ENCODE assay signal across 8 cellular contexts in genomic region chr20:64084209-64085152, GRCh38. TPM values are rescaled to one million over a fixed set of nuclear protein-coding genes. Genes with fewer than 3 reads are reported as not detected.
DNase-seq lines count a peak whose midpoint lies in the region; ATAC-seq and TF ChIP-seq lines count a peak whose summit lies in the region.

TSS of gene LKAAEAR1 (minus strand) at chr20:64084398. CDS start at chr20:64084219, 179 bp downstream.

- no peaks in the 10 kb centered on the region for H3K79me2 ChIP-seq in GM23248 (ENCODE audit: insufficient read depth)
- H3K79me2 ChIP-seq in OCI-LY7 (ENCODE audit: insufficient read depth, low read depth, low read length): no peaks in the 10 kb centered on the region
- no peaks in the 10 kb centered on the region for H3K79me2 ChIP-seq in fibroblast of lung (ENCODE audit: control insufficient read depth, insufficient read depth, low read length)

- H3K27me3 ChIP-seq in GM23248 (replicated peaks; ENCODE audit: insufficient read depth): peaks cover 4% of the 10 kb centered on the region; the same call in 1 of the 2 replicates
- H3K27me3 ChIP-seq in fibroblast of lung (ENCODE audit: control insufficient read depth, insufficient read depth, low read length): peaks cover 24% of the 10 kb centered on the region

- CTCF ChIA-PET in OCI-LY7 (lab: Charles Lee; ENCODE audit: unreplicated experiment) (no interaction called here), GM10248 (lab: Yijun Ruan, JAX) (interaction anchor here (0.7 to 2.6 kb wide), 14 partner anchors 9 to 588 kb away, joined by 3 to 13 read pairs (median 6); partner anchors contain the start of gene PRPF6)

- H3F3A ChIP-seq in GM23248 (ENCODE audit: insufficient read depth): no peaks in the 10 kb centered on the region

- H3K27ac ChIP-seq in GM23248 (no peak within 1 kb of the TSS), OCI-LY7 (ENCODE audit: low read depth, low read length, poor library complexity, severe bottlenecking) (no peak within 1 kb of the TSS), fibroblast of lung (ENCODE audit: insufficient read depth, low read length) (no peak within 1 kb of the TSS)

- TF ChIP-seq CTCF in OCI-LY7 (conservative IDR thresholded peaks at IDR 0.05; ENCODE audit: low read length) (no peak), fibroblast of lung (conservative IDR thresholded peaks at IDR 0.05 in 1 of 2, IDR thresholded peaks at IDR 0.05 in 1 of 2; ENCODE audit: low read depth in 1 of 2, low read length in 2 of 2) (no peak), retinal pigment epithelial cell (conservative IDR thresholded peaks at IDR 0.05; ENCODE audit: low read depth, low read length) (no peak), GM10248 (IDR thresholded peaks at IDR 0.05; ENCODE audit: control extremely low read depth, extremely low read depth, low read depth, missing control alignments) (no peak)

- H3K4me3 ChIP-seq in GM23248 (peak within 1 kb of the TSS; percentile 66), OCI-LY7 (ENCODE audit: low read depth, low read length, poor library complexity, severe bottlenecking) (peak within 1 kb of the TSS; percentile 45), fibroblast of lung (replicated peaks in 1 of 4; ENCODE audit: control extremely low read depth in 1 of 4, insufficient read depth in 1 of 4, low read depth in 3 of 4, low read length in 4 of 4) (peak within 1 kb of the TSS in 1 of 4 experiments; percentile 50), retinal pigment epithelial cell (ENCODE audit: low read length) (peak within 1 kb of the TSS; percentile 15)

- H4K20me1 ChIP-seq in GM23248 (ENCODE audit: insufficient read depth) (no peaks in the 10 kb centered on the region), OCI-LY7 (ENCODE audit: insufficient read depth, low read length) (no peaks in the 10 kb centered on the region), fibroblast of lung (ENCODE audit: control insufficient read depth, extremely low read depth, insufficient read depth, low read length) (no peaks in the 10 kb centered on the region)

- intact Hi-C loops in OCI-LY7 (cut with micrococcal nuclease; ENCODE audit: unreplicated experiment): no loop called here

- POLR2A ChIA-PET in OCI-LY7 (lab: Charles Lee): no interaction called here
- POLR2A ChIA-PET in GM10248 (lab: Yijun Ruan, JAX): no interaction called here

- H3K9me2 ChIP-seq in GM23248 (ENCODE audit: insufficient read depth) (no peaks in the 10 kb centered on the region), OCI-LY7 (ENCODE audit: insufficient read depth, low read length) (no peaks in the 10 kb centered on the region)

- 18 to 19% methylated on average over 50 to 51 of the region's 52 CpGs for whole genome bisulfite sequencing in GM23248 (ENCODE audit: low coverage in 1 of 2, low lambda C conversion rate in 2 of 2, missing lambda C conversion rate in 2 of 2), 2 experiments

- H3K9ac ChIP-seq in GM23248: no peak within 1 kb of the TSS
- no peak within 1 kb of the TSS for H3K9ac ChIP-seq in fibroblast of lung (ENCODE audit: insufficient read depth, low read length)

- DNase-seq in GM23248 (peak; percentile 29), OCI-LY7 (ENCODE audit: low spot score) (no peak), fibroblast of lung (ENCODE audit: low read depth in 2 of 2) (no peak), retinal pigment epithelial cell (ENCODE audit: low read depth) (no peak), NCI-H1930 (lab: John Stamatoyannopoulos, UW) (no peak), GM10248 (ENCODE audit: extremely low spot score) (no peak), COLO668 (lab: John Stamatoyannopoulos, UW; ENCODE audit: unreplicated experiment) (no peak)

- peak within 1 kb of the TSS; percentile 49 for H3K4me2 ChIP-seq in GM23248 (ENCODE audit: unreplicated experiment)
- H3K4me2 ChIP-seq in OCI-LY7 (ENCODE audit: low read length): peak within 1 kb of the TSS; percentile 72
- peak within 1 kb of the TSS; percentile 70 for H3K4me2 ChIP-seq in fibroblast of lung (ENCODE audit: extremely low read depth, insufficient read depth, low read length)

- no TSS peak for BruUV-seq in OCI-LY7 (replicated peaks; lab: Mats Ljungman, UMichigan)

- H3K4me1 ChIP-seq in GM23248 (ENCODE audit: insufficient read depth) (no peaks in the 10 kb centered on the region), OCI-LY7 (ENCODE audit: insufficient read depth, low read length, poor library complexity, severe bottlenecking) (peaks cover 19% of the 10 kb centered on the region), fibroblast of lung (ENCODE audit: control insufficient read depth, extremely low read depth, insufficient read depth, low read length) (peaks cover 5% of the 10 kb centered on the region)

- H3K36me3 ChIP-seq in GM23248 (ENCODE audit: low read depth) (no peaks in the 10 kb centered on the region), OCI-LY7 (ENCODE audit: insufficient read depth, low read length) (no peaks in the 10 kb centered on the region), fibroblast of lung (ENCODE audit: control insufficient read depth, insufficient read depth, low read length) (no peaks in the 10 kb centered on the region)

- in situ Hi-C loops in GM23248 (cut with MboI): no loop called here

- peak within 1 kb of the TSS; percentile 70 for H2AFZ ChIP-seq in GM23248
- no peak within 1 kb of the TSS for H2AFZ ChIP-seq in OCI-LY7 (ENCODE audit: low read length)
- H2AFZ ChIP-seq in fibroblast of lung (ENCODE audit: low read length): no peak within 1 kb of the TSS

- H3K9me3 ChIP-seq in GM23248 (ENCODE audit: low read depth): no peaks in the 10 kb centered on the region
- no peaks in the 10 kb centered on the region for H3K9me3 ChIP-seq in OCI-LY7 (ENCODE audit: low read length)
- no peaks in the 10 kb centered on the region for H3K9me3 ChIP-seq in fibroblast of lung (ENCODE audit: control insufficient read depth, insufficient read depth, low read depth, low read length)

- no peak for ATAC-seq in GM19023 (IDR thresholded peaks at IDR 0.05; ENCODE audit: unreplicated experiment)

RNA-seq across cellular contexts. Expression of gene LKAAEAR1, which starts in this region (rescaled TPM):
- 3.7 TPM in 1 of 2 replicates, not detected in the other for total RNA-seq in GM23248 (2014; rRNA removed; shearing (Covaris generic))
- polyA plus RNA-seq in GM23248 (2016; fragmentation: Nextera tagmentation; extraction: Ambion mirVana): 0.59 TPM in 1 of 2 replicates, not detected in the other
- not detected in 2 replicates for total RNA-seq in OCI-LY7 (2014; rRNA removed; shearing (Covaris generic))
- total RNA-seq in OCI-LY7 (2022): not detected in 2 replicates
- not detected in 2 replicates for total RNA-seq in fibroblast of lung
- not detected in 2 replicates for polyA plus RNA-seq in fibroblast of lung
- not detected in 2 replicates for polyA plus RNA-seq in fibroblast of lung (2012)
- not detected in 2 replicates for polyA minus RNA-seq in fibroblast of lung (ENCODE audit: low replicate concordance)
